In genomic region chr1:20787100-20787774, GRCh38 we compare ENCODE assay signal across 1 cellular context.
TF ChIP-seq lines count a peak whose summit lies in the region.

Gene HP1BP3 (minus strand): TSS chr1:20787307. CDS start chr1:20780440, 6,867 bp downstream.

TF ChIP-seq in K562, 482 proteins besides CTCF, POLR2A, EP300 and RAD21 (continued from another document and continues in another):
- peak; percentile 74 for TF ChIP-seq TAF1 (IDR thresholded peaks at IDR 0.05; ENCODE audit: control insufficient read depth, extremely low read depth, insufficient read depth, low read length, severe bottlenecking)
- TF ChIP-seq EGR1 (conservative IDR thresholded peaks at IDR 0.05) = no peak; the same call in 1 of the 2 replicates
- TF ChIP-seq, protein P1, sequence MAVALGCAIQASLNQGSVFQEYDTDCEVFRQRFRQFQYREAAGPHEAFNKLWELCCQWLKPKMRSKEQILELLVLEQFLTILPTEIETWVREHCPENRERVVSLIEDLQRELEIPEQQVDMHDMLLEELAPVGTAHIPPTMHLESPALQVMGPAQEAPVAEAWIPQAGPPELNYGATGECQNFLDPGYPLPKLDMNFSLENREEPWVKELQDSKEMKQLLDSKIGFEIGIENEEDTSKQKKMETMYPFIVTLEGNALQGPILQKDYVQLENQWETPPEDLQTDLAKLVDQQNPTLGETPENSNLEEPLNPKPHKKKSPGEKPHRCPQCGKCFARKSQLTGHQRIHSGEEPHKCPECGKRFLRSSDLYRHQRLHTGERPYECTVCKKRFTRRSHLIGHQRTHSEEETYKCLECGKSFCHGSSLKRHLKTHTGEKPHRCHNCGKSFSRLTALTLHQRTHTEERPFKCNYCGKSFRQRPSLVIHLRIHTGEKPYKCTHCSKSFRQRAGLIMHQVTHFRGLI (CRISPR knock-in tag; IDR thresholded peaks at IDR 0.05) = no peak
- peak; percentile 45; the same call in 1 of the 2 replicates for TF ChIP-seq ETV5 (CRISPR knock-in tag; IDR thresholded peaks at IDR 0.05; ENCODE audit: low read depth)
- no peak for TF ChIP-seq TOE1 (IDR thresholded peaks at IDR 0.05; ENCODE audit: borderline replicate concordance)
- TF ChIP-seq TOE1 (CRISPR knock-in tag; IDR thresholded peaks at IDR 0.05; ENCODE audit: borderline replicate concordance, low read depth) = no peak
- no peak for TF ChIP-seq DPF2 (IDR thresholded peaks at IDR 0.05)
- no peak for TF ChIP-seq ATF7 (IDR thresholded peaks at IDR 0.05)
- TF ChIP-seq HNRNPL (IDR thresholded peaks at IDR 0.05; ENCODE audit: low read depth, low read length) = 0 out of 2 replicates have a peak, but pooled peaks have one; percentile 67
- TF ChIP-seq TAF9B (IDR thresholded peaks at IDR 0.05; ENCODE audit: partially characterized antibody) = peak; percentile 50
- TF ChIP-seq NR2C1 (IDR thresholded peaks at IDR 0.05) = no peak
- TF ChIP-seq NR2C1 (tag; IDR thresholded peaks at IDR 0.05) = no peak
- peak; percentile 97 for TF ChIP-seq PHF8 (IDR thresholded peaks at IDR 0.05; ENCODE audit: borderline replicate concordance, low read length)
- peak; percentile 83 for TF ChIP-seq L3MBTL2 (IDR thresholded peaks at IDR 0.05)
- peak; percentile 47 for TF ChIP-seq CCNT2 (IDR thresholded peaks at IDR 0.05; ENCODE audit: borderline replicate concordance, extremely low read depth, insufficient read length, low read depth, low read length)
- peak; percentile 51; the same call in 1 of the 2 replicates for TF ChIP-seq EP400 (IDR thresholded peaks at IDR 0.05)
- TF ChIP-seq ZNF584 (CRISPR knock-in tag; IDR thresholded peaks at IDR 0.05; ENCODE audit: low read depth) = 0 out of 2 replicates have a peak, but pooled peaks have one; percentile 44
- TF ChIP-seq MYBL2 (IDR thresholded peaks at IDR 0.05; ENCODE audit: low read depth) = no peak
- TF ChIP-seq MYBL2 (CRISPR knock-in tag; IDR thresholded peaks at IDR 0.05; ENCODE audit: borderline replicate concordance) = no peak
- TF ChIP-seq NELFE (IDR thresholded peaks at IDR 0.05; ENCODE audit: insufficient read depth, insufficient read length) = peak; percentile 9
- TF ChIP-seq THRAP3 (IDR thresholded peaks at IDR 0.05; ENCODE audit: borderline replicate concordance) = no peak
- peak; percentile 95 for TF ChIP-seq SAFB (IDR thresholded peaks at IDR 0.05; ENCODE audit: borderline replicate concordance, low read depth, low read length)
- TF ChIP-seq, protein P2, sequence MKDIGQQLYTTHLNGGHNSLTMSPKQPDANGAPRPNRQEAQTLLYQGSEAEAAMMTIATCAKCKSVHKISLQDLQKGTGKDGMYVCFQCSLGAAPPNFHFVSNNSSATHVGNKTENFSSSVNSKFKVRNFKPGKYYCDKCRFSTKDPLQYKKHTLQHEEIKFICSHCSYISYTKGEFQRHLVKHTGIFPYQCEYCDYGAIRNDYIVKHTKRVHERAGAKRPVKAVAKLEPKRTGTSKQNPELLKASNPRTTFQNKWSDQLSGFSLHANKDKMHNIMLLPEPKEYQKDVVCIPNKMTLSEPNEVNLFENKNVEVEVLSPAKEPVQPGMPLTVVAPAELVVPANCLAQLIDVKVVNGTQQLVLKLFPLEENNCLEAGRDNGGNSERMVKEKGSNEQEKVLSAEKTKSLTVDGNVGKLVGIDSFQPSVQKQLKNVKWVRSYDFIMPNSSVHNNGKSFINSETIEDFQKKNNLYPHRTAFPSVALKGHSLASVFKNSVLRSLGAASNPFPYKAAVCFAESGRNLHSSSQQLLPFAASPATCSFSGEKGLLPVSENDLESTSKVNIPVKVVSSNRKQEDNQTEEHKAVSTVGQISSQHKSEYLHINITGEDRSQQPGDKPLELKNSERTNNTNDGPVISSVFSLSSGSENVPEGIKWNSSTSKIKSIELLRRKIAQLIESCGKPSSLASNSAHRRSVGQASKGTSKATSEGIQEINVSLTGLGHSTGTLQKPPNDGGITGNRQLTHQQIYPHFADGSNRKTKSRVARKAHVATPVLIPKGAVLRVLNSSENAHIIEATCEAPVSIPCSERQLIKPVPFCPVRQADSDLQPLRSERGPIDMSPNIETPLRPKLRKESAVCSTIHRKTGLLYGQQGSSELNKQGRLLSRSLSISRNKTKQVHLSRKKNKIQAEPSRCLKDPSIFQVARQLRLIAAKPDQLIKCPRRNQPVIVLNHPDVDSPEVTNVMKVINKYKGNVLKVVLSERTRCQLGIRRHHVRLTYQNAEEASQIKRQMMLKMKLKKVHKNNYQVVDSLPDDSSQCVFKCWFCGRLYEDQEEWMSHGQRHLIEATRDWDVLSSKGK (CRISPR knock-in tag; IDR thresholded peaks at IDR 0.05) = no peak
- 0 out of 4 replicates have a peak, but pooled peaks of 1 of the 2 experiments have one; percentile 10 for TF ChIP-seq ARNT (IDR thresholded peaks at IDR 0.05)
- no peak for TF ChIP-seq CBX3 (IDR thresholded peaks at IDR 0.05; ENCODE audit: borderline replicate concordance in 1 of 2, low read length in 2 of 2)
- peak; percentile 15; the same call in 1 of the 2 replicates for TF ChIP-seq KLF6 (CRISPR knock-in tag; IDR thresholded peaks at IDR 0.05; ENCODE audit: borderline replicate concordance)
- TF ChIP-seq BCLAF1 (IDR thresholded peaks at IDR 0.05; ENCODE audit: borderline replicate concordance in 1 of 2, control insufficient read depth in 1 of 2, low read depth in 2 of 2, low read length in 1 of 2) = peak in 1 of 2 experiments; percentile 54; a peak in 1 of 4 replicates
- TF ChIP-seq HDAC3 (IDR thresholded peaks at IDR 0.05; ENCODE audit: borderline replicate concordance, partially characterized antibody) = no peak
- TF ChIP-seq TEAD4 (IDR thresholded peaks at IDR 0.05; ENCODE audit: low read length) = peak; percentile 22; the same call in 1 of the 2 replicates
- no peak for TF ChIP-seq TEAD4 (CRISPR knock-in tag; IDR thresholded peaks at IDR 0.05; ENCODE audit: borderline replicate concordance)
- no peak; the same call in 1 of the 2 replicates for TF ChIP-seq JUND (IDR thresholded peaks at IDR 0.05; ENCODE audit: borderline replicate concordance, low read depth, low read length)
- TF ChIP-seq JUND (tag; IDR thresholded peaks at IDR 0.05; ENCODE audit: borderline replicate concordance, low read depth, low read length) = 0 out of 3 replicates have a peak, but pooled peaks have one; percentile 20
- no peak for TF ChIP-seq BHLHE40 (IDR thresholded peaks at IDR 0.05; ENCODE audit: low read length)
- peak; percentile 62; the same call in 1 of the 2 replicates for TF ChIP-seq MGA (IDR thresholded peaks at IDR 0.05)
- no peak for TF ChIP-seq SRSF9 (IDR thresholded peaks at IDR 0.05; ENCODE audit: borderline replicate concordance, low read depth, low read length)
- TF ChIP-seq, protein P3, sequence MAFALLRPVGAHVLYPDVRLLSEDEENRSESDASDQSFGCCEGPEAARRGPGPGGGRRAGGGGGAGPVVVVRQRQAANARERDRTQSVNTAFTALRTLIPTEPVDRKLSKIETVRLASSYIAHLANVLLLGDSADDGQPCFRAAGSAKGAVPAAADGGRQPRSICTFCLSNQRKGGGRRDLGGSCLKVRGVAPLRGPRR (CRISPR knock-in tag; IDR thresholded peaks at IDR 0.05) = no peak
- peak; percentile 11 for TF ChIP-seq RBM25 (IDR thresholded peaks at IDR 0.05; ENCODE audit: low read depth, low read length, severe bottlenecking)
- TF ChIP-seq USF1 (CRISPR knock-in tag; IDR thresholded peaks at IDR 0.05) = no peak
- no peak for TF ChIP-seq KLF13 (tag; IDR thresholded peaks at IDR 0.05; ENCODE audit: borderline replicate concordance, low read depth)
- no peak for TF ChIP-seq JUN (IDR thresholded peaks at IDR 0.05; ENCODE audit: borderline replicate concordance, low read depth, low read length)
- no peak; the same call in 1 of the 2 replicates for TF ChIP-seq JUN (CRISPR knock-in tag; IDR thresholded peaks at IDR 0.05; ENCODE audit: borderline replicate concordance)
- peak; percentile 74 for TF ChIP-seq POLR2H (tag; IDR thresholded peaks at IDR 0.05; ENCODE audit: low read depth)
- no peak for TF ChIP-seq HDGF (IDR thresholded peaks at IDR 0.05)
- peak; percentile 76 to 94; a peak in 2 of 4 replicates for TF ChIP-seq SIN3A (IDR thresholded peaks at IDR 0.05; ENCODE audit: borderline replicate concordance in 2 of 2, control insufficient read depth in 1 of 2, low read depth in 2 of 2, low read length in 2 of 2)
- no peak for TF ChIP-seq PHTF2 (CRISPR knock-in tag; IDR thresholded peaks at IDR 0.05)
